16 cellular contexts compared by ENCODE assay signal in the genomic region with DNA sequence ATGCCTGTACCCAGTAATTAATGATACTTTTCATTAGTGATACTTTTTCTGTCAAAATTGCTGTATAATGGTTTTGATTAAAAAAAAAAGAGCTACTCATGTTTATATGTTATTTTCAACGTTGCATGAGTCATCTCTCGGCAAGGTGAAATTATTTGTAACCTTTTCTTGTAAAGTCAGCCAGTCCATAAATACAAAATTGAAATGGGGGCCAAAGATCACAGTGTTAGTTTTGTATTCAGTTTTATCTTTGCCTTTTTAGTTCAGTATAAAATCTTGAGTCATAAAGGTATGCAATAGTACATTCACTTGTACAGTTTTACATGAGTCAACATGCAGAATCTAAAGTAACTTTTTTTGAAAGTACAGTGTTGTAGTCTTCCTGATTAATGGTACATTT. TPM values are rescaled to one million over a fixed set of nuclear protein-coding genes. Genes with fewer than 3 reads are reported as not detected.
DNase-seq lines count a peak whose midpoint lies in the region; ATAC-seq, FAIRE-seq and TF ChIP-seq lines count a peak whose summit lies in the region.
"Had no signal": no experiment of that assay in that cellular context is flagged by ENCODE, and none has a peak within 500 bp of the region (broad histone marks: within the 10 kb centered on the region; RNA-seq: fewer than 3 reads in every experiment).

No MANE protein-coding gene starts in this region.

- H3K27ac ChIP-seq in ACC112 (ENCODE audit: low read depth, low read length) (peak overlapping the region; percentile 18), Panc1 (ENCODE audit: low read length) (peak overlapping the region; percentile 91), epithelial cell of prostate (peak overlapping the region; percentile 91), stomach (peak overlapping the region in 2 of 5 donors; percentile 99 to 100)
- H3K27ac ChIP-seq: SJCRH30, WERI-Rb-1 had no signal

- H3K79me2 ChIP-seq in ACC112 (ENCODE audit: control insufficient read depth, insufficient read depth, low read length, unreplicated experiment): peaks cover 88% of the 10 kb centered on the region

- CTCF ChIA-PET in Panc1 (lab: Charles Lee): no interaction called here

- WGBS in stomach, 5 donors: 7 to 20% (median 17%) methylated on average over 2 of the region's 2 CpGs

- H3K36me3 Mint-ChIP-seq in nephron (ENCODE audit: low read depth): no peaks in the 10 kb centered on the region

- H3K4me1 ChIP-seq in ACC112 (ENCODE audit: control insufficient read depth, insufficient read depth, low read length, unreplicated experiment) (peaks cover 32% of the 10 kb centered on the region), Panc1 (ENCODE audit: control insufficient read depth, insufficient read depth, low read length) (peaks cover 53% of the 10 kb centered on the region), stomach (peaks cover 17 to 82% (median 73%) of the 10 kb centered on the region in 4 donors)

- ATAC-seq in Panc1: no peak
- ATAC-seq in GM19035 (IDR thresholded peaks at IDR 0.05; ENCODE audit: unreplicated experiment): no peak
- ATAC-seq: activated T-cell treated with anti-CD3 and anti-CD28 coated beads, Interleukin-2, amount 50 U/mL, for 72 hours had no signal

- BruUV-seq in Panc1 (replicated peaks; lab: Mats Ljungman, UMichigan): no TSS peak

- in situ Hi-C loops in Panc1 (cut with HindIII; ENCODE audit: low pct_unique_long_range_greater_than_20kb, low sequenced_read_pairs): no loop called here

- H3K4me3 ChIP-seq in ACC112 (ENCODE audit: low read depth, low read length) (peak overlapping the region; percentile 97), Panc1 (ENCODE audit: low read depth in 2 of 2, low read length in 2 of 2) (peak overlapping the region in 1 of 2 experiments; percentile 85; a peak in 3 of 4 replicates), stomach (peak overlapping the region in 2 of 4 donors; percentile 88 to 94)
- H3K4me3 ChIP-seq: SJCRH30 had no signal

- no peak for DNase-seq in Panc1 (ENCODE audit: low read depth, low spot score)
- no peak for DNase-seq in epithelial cell of prostate (ENCODE audit: low read depth, low spot score)
- no peak for DNase-seq in stomach
- DNase-seq in SW480 (ENCODE audit: low spot score): no peak
- DNase-seq in HTR-8/SVneo (ENCODE audit: insufficient read length, low spot score): no peak
- DNase-seq: activated T-cell treated with anti-CD3 and anti-CD28 coated beads, Interleukin-2, amount 50 U/mL, for 72 hours; AML-193; DMS79; NCI-H1105 treated with DMSO at 0.1 percent for 48 hours; NCI-H524 treated with DMSO at 0.1 percent for 48 hours; SJCRH30; WERI-Rb-1 had no signal

- no peak for TF ChIP-seq CTCF in Panc1 (IDR thresholded peaks at IDR 0.05)
- no peak for TF ChIP-seq CTCF in nephron (IDR thresholded peaks at IDR 0.05; ENCODE audit: unreplicated experiment in 3 of 3)
- TF ChIP-seq CTCF in stomach (IDR thresholded peaks at IDR 0.05): no peak

- no peak overlapping the region for H2AFZ ChIP-seq in ACC112 (ENCODE audit: low read length, unreplicated experiment)

- TF ChIP-seq POLR2A in stomach (IDR thresholded peaks at IDR 0.05): no peak

- intact Hi-C loops in Panc1 (cut with micrococcal nuclease; ENCODE audit: unreplicated experiment): no loop called here
- intact Hi-C loops in stomach (cut with DNase I; ENCODE audit: low total_unique reads): loop anchor here (5.0 kb wide), 1 partner anchor 42 kb away; no protein-coding TSS in a partner anchor

- POLR2A ChIA-PET in Panc1 (lab: Charles Lee): no interaction called here

- no peak for FAIRE-seq in HTR-8/SVneo (lab: Jason Lieb, UNC)

- H3K36me3 ChIP-seq in ACC112 (ENCODE audit: insufficient read depth, low read length): no peaks in the 10 kb centered on the region; the same call in 1 of the 2 replicates
- no peaks in the 10 kb centered on the region for H3K36me3 ChIP-seq in Panc1 (ENCODE audit: control insufficient read depth, insufficient read depth, low read length)
- no peaks in the 10 kb centered on the region for H3K36me3 ChIP-seq in stomach
- H3K36me3 ChIP-seq: SJCRH30 had no signal

- peak overlapping the region in 2 of 3 experiments; percentile 18 to 57 for H3K27ac Mint-ChIP-seq in nephron
- H3K27ac Mint-ChIP-seq: activated T-cell treated with anti-CD3 and anti-CD28 coated beads, Interleukin-2, amount 50 U/mL, for 72 hours had no signal

- H3K4me3 Mint-ChIP-seq in nephron: peak overlapping the region; percentile 2 to 25 (median 21)

- no peaks in the 10 kb centered on the region for H3K27me3 Mint-ChIP-seq in nephron (ENCODE audit: low read depth)

- H3K27me3 ChIP-seq in ACC112 (ENCODE audit: insufficient read depth, low read length): no peaks in the 10 kb centered on the region
- H3K27me3 ChIP-seq in Panc1 (ENCODE audit: control insufficient read depth, insufficient read depth, low read length): no peaks in the 10 kb centered on the region
- no peaks in the 10 kb centered on the region for H3K27me3 ChIP-seq in stomach
- H3K27me3 ChIP-seq: SJCRH30 had no signal

- H3K9me3 Mint-ChIP-seq in nephron: no peaks in the 10 kb centered on the region
- H3K9me3 Mint-ChIP-seq: neural crest cell had no signal

- H3K9me3 ChIP-seq in Panc1 (ENCODE audit: control insufficient read depth, insufficient read depth, low read depth, low read length): no peaks in the 10 kb centered on the region
- no peaks in the 10 kb centered on the region for H3K9me3 ChIP-seq in stomach
- H3K9me3 ChIP-seq: SJCRH30 had no signal

- no peak for TF ChIP-seq EP300 in stomach (IDR thresholded peaks at IDR 0.05)

- H3K4me1 Mint-ChIP-seq in nephron: peaks cover 51% of the 10 kb centered on the region

RNA-seq across cellular contexts. Expression of gene ARHGEF12, which starts 4.3 kb away (rescaled TPM):
- total RNA-seq in Panc1 (2021; ENCODE audit: unreplicated experiment) (182 TPM), stomach (100 to 1,000 TPM in 2 of 5 donors, 10 to 100 TPM in 3; 30.4 to 186 (median 97.7) TPM)
- polyA plus RNA-seq in Panc1 (2012; ENCODE audit: insufficient read length): 55.9 TPM
- 10 to 100 TPM; 11.5 to 23.5 (median 21.2) TPM for polyA plus RNA-seq in stomach

RNA-seq across cellular contexts. Expression of gene TLCD5, which starts 15.4 kb away (rescaled TPM):
- total RNA-seq in Panc1 (2021; ENCODE audit: unreplicated experiment): 22.8 TPM
- polyA plus RNA-seq in Panc1 (2012; ENCODE audit: insufficient read length): 12.7 TPM
- total RNA-seq in stomach: 10 to 100 TPM in 1 of 5 donors, 1 to 10 TPM in 2, under 1 TPM in 1, not detected in 1; 0.58 to 81.2 (median 6.3) TPM
- 1 to 10 TPM in 1 of 3 donors, under 1 TPM in 2; 0.76 to 1.8 (median 0.93) TPM for polyA plus RNA-seq in stomach
